ENCODE assay signal across 15 cellular contexts in the genomic region with DNA sequence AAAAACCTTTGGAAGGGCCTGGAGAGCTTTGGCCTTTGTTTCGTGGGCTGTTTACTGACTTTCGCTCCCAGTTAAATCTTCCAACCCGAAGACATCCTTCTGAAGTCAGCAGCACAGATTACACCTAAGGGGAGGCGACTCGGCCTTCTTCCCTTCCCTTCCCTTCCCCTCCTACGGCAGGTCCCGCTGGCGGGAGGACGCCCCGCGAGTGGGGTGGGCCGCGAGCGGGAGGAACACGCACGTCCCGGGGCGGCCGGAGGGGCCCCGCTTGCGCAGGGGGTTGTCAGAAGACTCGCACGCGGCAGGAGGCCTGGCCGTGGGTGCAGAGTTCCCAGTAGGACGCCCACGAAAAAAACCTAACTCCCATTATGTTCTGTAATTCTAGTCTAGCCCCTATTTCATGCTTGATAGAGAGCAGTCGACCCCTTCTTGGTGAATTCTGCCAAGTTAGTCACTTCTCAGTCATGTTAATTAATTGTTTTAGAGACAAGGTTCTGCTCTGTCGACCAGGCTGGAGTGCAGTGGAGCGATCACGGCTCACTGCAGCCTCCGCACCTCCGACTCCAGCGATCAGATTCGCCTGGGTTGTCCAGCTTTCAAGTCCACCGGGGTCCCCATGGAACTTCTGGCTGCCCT. TPM values are rescaled to one million over a fixed set of nuclear protein-coding genes. Genes with fewer than 3 reads are reported as not detected.
A peak's percentile ranks its signal among the peaks of the same experiment; 100 is the strongest.
DNase-seq lines count a peak whose midpoint lies in the region; ATAC-seq and TF ChIP-seq lines count a peak whose summit lies in the region.
"Had no signal": no experiment of that assay in that cellular context is flagged by ENCODE, and none has a peak within 500 bp of the region (broad histone marks: within the 10 kb centered on the region; RNA-seq: fewer than 3 reads in every experiment).

No MANE protein-coding gene starts in this region.

- no peaks in the 10 kb centered on the region for H3K36me3 ChIP-seq in ES-I3 (ENCODE audit: insufficient read depth, low read length)
- no peaks in the 10 kb centered on the region for H3K36me3 ChIP-seq in iPS-15b (ENCODE audit: control insufficient read depth, insufficient read depth, low read length)
- H3K36me3 ChIP-seq in right lobe of liver: no peaks in the 10 kb centered on the region
- H3K36me3 ChIP-seq: BE2C, left lung had no signal

- peak; percentile 9; the same call in 1 of the 2 replicates for ATAC-seq in WTC11
- no peak for ATAC-seq in HG03175 (IDR thresholded peaks at IDR 0.05; ENCODE audit: unreplicated experiment)
- no peak for ATAC-seq in right lobe of liver
- ATAC-seq: activated CD8-positive, alpha-beta memory T cell treated with anti-CD3 and anti-CD28 coated beads, Interleukin-2, amount 10 ng/mL, durations not matched to agents 7 days and 5 days had no signal

- H3K27me3 ChIP-seq in iPS-15b (ENCODE audit: control insufficient read depth, insufficient read depth, low read length): peaks cover 34% of the 10 kb centered on the region
- no peaks in the 10 kb centered on the region for H3K27me3 ChIP-seq in right lobe of liver

- H3K4me1 Mint-ChIP-seq in WTC11: peaks cover 18% of the 10 kb centered on the region
- H3K4me1 Mint-ChIP-seq: activated CD8-positive, alpha-beta memory T cell treated with anti-CD3 and anti-CD28 coated beads, Interleukin-2, amount 10 ng/mL, durations not matched to agents 7 days and 5 days had no signal

- no peaks in the 10 kb centered on the region for H3K36me3 Mint-ChIP-seq in WTC11
- H3K36me3 Mint-ChIP-seq: activated CD8-positive, alpha-beta memory T cell treated with anti-CD3 and anti-CD28 coated beads, Interleukin-2, amount 10 ng/mL, durations not matched to agents 7 days and 5 days had no signal

- no peak for TF ChIP-seq CTCF in WTC11 (IDR thresholded peaks at IDR 0.05)
- no peak for TF ChIP-seq CTCF in retinal pigment epithelial cell (conservative IDR thresholded peaks at IDR 0.05; ENCODE audit: low read depth, low read length)
- TF ChIP-seq CTCF in right lobe of liver (IDR thresholded peaks at IDR 0.05): no peak

- no peak for TF ChIP-seq POLR2A in right lobe of liver (IDR thresholded peaks at IDR 0.05)

- no peak overlapping the region for H3K27ac Mint-ChIP-seq in WTC11
- H3K27ac Mint-ChIP-seq: activated CD8-positive, alpha-beta memory T cell treated with anti-CD3 and anti-CD28 coated beads, Interleukin-2, amount 10 ng/mL, durations not matched to agents 7 days and 5 days; H9 had no signal

- WGBS in right lobe of liver (ENCODE audit: insufficient coverage, low coverage, low lambda C conversion rate, missing lambda C conversion rate): 83% methylated on average over 8 of the region's 36 CpGs

- CTCF ChIA-PET in WTC11 (lab: Charles Lee): no interaction called here

- no peaks in the 10 kb centered on the region for H3K9me3 ChIP-seq in ES-I3 (ENCODE audit: control insufficient read depth, insufficient read depth, low read length)
- no peaks in the 10 kb centered on the region for H3K9me3 ChIP-seq in iPS-15b (ENCODE audit: control insufficient read depth, insufficient read depth, low read length)
- H3K9me3 ChIP-seq in right lobe of liver: no peaks in the 10 kb centered on the region
- H3K9me3 ChIP-seq: BE2C, left lung had no signal

- H3K9me3 Mint-ChIP-seq in WTC11: peaks cover 6% of the 10 kb centered on the region

- POLR2A ChIA-PET in WTC11 (lab: Charles Lee): no interaction called here

- intact Hi-C loops in right lobe of liver (cut with DNase I): loop anchor here in 1 of 2 donors (5.0 kb wide), 2 partner anchors 724 to 1189 kb away; no protein-coding TSS in a partner anchor

- H3K27me3 Mint-ChIP-seq in WTC11 (ENCODE audit: low read depth): peaks cover 24% of the 10 kb centered on the region

- DNase-seq in WTC11 (ENCODE audit: low spot score): no peak
- no peak for DNase-seq in retinal pigment epithelial cell (ENCODE audit: low read depth)
- no peak for DNase-seq in stimulated activated CD4-positive, alpha-beta T cell treated with anti-CD3 and anti-CD28 coated beads, Interleukin-4, amount 100 ng/mL, for 4 hours
- DNase-seq in NCI-H2081 treated with DMSO at 0.1 percent for 48 hours (lab: John Stamatoyannopoulos, UW): no peak
- no peak for DNase-seq in right lobe of liver
- DNase-seq: activated CD4-positive, CD25-positive, alpha-beta regulatory T cell; activated CD8-positive, alpha-beta memory T cell treated with anti-CD3 and anti-CD28 coated beads, Interleukin-2, amount 10 ng/mL, durations not matched to agents 7 days and 5 days; activated effector memory CD4-positive, alpha-beta T cell treated with Interleukin-2 at 50 U/mL for 16 hours; BE2C; left lung; T-helper 2 cell had no signal

- H3K4me3 Mint-ChIP-seq in WTC11: peak overlapping the region; percentile 51
- H3K4me3 Mint-ChIP-seq: activated CD8-positive, alpha-beta memory T cell treated with anti-CD3 and anti-CD28 coated beads, Interleukin-2, amount 10 ng/mL, durations not matched to agents 7 days and 5 days had no signal

- H3K4me1 ChIP-seq in ES-I3 (ENCODE audit: insufficient read depth, low read length) (no peaks in the 10 kb centered on the region), iPS-15b (ENCODE audit: control insufficient read depth, insufficient read depth, low read length) (no peaks in the 10 kb centered on the region), right lobe of liver (no peaks in the 10 kb centered on the region)
- H3K4me1 ChIP-seq: BE2C, left lung had no signal

- no peak overlapping the region for H3K27ac ChIP-seq in right lobe of liver
- H3K27ac ChIP-seq: left lung had no signal

- H3K9ac ChIP-seq in ES-I3 (ENCODE audit: low read depth, low read length): peak overlapping the region; percentile 48; the same call in 1 of the 2 replicates
- peak overlapping the region; percentile 41 for H3K9ac ChIP-seq in iPS-15b (ENCODE audit: low read depth, low read length)

- H3K4me3 ChIP-seq in iPS-15b (ENCODE audit: low read depth, low read length) (peak overlapping the region; percentile 54), retinal pigment epithelial cell (ENCODE audit: low read length) (peak overlapping the region; percentile 7), right lobe of liver (peak overlapping the region in 1 of 3 donors; percentile 13)
- H3K4me3 ChIP-seq: left lung had no signal

TF ChIP-seq in WTC11, 78 proteins besides CTCF, POLR2A, EP300 and RAD21:
- no peak for TF ChIP-seq NR2C2 (CRISPR knock-in tag; IDR thresholded peaks at IDR 0.05)
- TF ChIP-seq FOXK1 (CRISPR knock-in tag; IDR thresholded peaks at IDR 0.05): no peak
- TF ChIP-seq JUN (CRISPR knock-in tag; IDR thresholded peaks at IDR 0.05): no peak
- TF ChIP-seq ETV6 (CRISPR knock-in tag; IDR thresholded peaks at IDR 0.05): no peak
- TF ChIP-seq, protein P1, sequence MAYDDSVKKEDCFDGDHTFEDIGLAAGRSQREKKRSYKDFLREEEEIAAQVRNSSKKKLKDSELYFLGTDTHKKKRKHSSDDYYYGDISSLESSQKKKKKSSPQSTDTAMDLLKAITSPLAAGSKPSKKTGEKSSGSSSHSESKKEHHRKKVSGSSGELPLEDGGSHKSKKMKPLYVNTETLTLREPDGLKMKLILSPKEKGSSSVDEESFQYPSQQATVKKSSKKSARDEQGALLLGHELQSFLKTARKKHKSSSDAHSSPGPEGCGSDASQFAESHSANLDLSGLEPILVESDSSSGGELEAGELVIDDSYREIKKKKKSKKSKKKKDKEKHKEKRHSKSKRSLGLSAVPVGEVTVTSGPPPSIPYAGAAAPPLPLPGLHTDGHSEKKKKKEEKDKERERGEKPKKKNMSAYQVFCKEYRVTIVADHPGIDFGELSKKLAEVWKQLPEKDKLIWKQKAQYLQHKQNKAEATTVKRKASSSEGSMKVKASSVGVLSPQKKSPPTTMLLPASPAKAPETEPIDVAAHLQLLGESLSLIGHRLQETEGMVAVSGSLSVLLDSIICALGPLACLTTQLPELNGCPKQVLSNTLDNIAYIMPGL (CRISPR knock-in tag; IDR thresholded peaks at IDR 0.05): no peak

RNA-seq across cellular contexts. Expression of a gene that starts 19.2 kb away (rescaled TPM):
- total RNA-seq in WTC11 (2021) (23.9 to 25.7 TPM (median 25.4 TPM) in 3 replicates), right lobe of liver (10 to 100 TPM; 10.9 to 20.4 (median 15.3) TPM)
